In genomic region chr17:58127846-58128245, GRCh38 we compare ENCODE assay signal across 32 cellular contexts. TPM values are rescaled to one million over a fixed set of nuclear protein-coding genes. Genes with fewer than 3 reads are reported as not detected.
"Had no signal": no experiment of that assay in that cellular context is flagged by ENCODE, and none has a peak within 500 bp of the region (broad histone marks: within the 10 kb centered on the region; RNA-seq: fewer than 3 reads in every experiment).

No MANE protein-coding gene starts in this region.

- H3K27me3 ChIP-seq: testis, thyroid gland, upper lobe of left lung, uterus, vagina had no signal

- H3K4me3 ChIP-seq: stomach, suprapubic skin, testis, thoracic aorta, thyroid gland, tibial artery, tibial nerve, transverse colon, upper lobe of left lung, upper lobe of right lung, uterus, vagina had no signal

- H3K4me1 ChIP-seq: stomach, suprapubic skin, testis, thyroid gland, tibial artery, tibial nerve, transverse colon, upper lobe of left lung, upper lobe of right lung, uterus, vagina had no signal

- H3K4me3 Mint-ChIP-seq: stimulated activated effector memory CD8-positive, alpha-beta T cell treated with anti-CD3 and anti-CD28 coated beads, Interleukin-12 subunit alpha, Interleukin-12 subunit beta, amount 100 ng/mL, for 72 hours; stimulated activated memory B cell treated with anti-CD40 and anti-IgM and Interleukin-4, amounts not matched to agents 10 μg/mL and 1 μg/mL and 100 μg/mL, for 72 hours; stimulated activated naive B cell treated with anti-CD40 and anti-IgM and Interleukin-4, amounts not matched to agents 10 μg/mL and 1 μg/mL and 100 μg/mL, for 72 hours; stimulated activated naive CD8-positive, alpha-beta T cell treated with anti-CD3 and anti-CD28 coated beads, Interleukin-15, amount 100 ng/mL, for 72 hours; stimulated activated naive CD8-positive, alpha-beta T cell treated with anti-CD3 and anti-CD28 coated beads, Interleukin-15, Interleukin-2, amounts not matched to agents 100 ng/mL and 50 ng/mL, for 24 hours; type B pancreatic cell had no signal

- FAIRE-seq: urothelium cell line had no signal

- H3K4me1 Mint-ChIP-seq: stimulated activated effector memory CD8-positive, alpha-beta T cell treated with anti-CD3 and anti-CD28 coated beads, Interleukin-12 subunit alpha, Interleukin-12 subunit beta, amount 100 ng/mL, for 72 hours; stimulated activated memory B cell treated with anti-CD40 and anti-IgM and Interleukin-4, amounts not matched to agents 10 μg/mL and 1 μg/mL and 100 μg/mL, for 72 hours; stimulated activated naive B cell treated with anti-CD40 and anti-IgM and Interleukin-4, amounts not matched to agents 10 μg/mL and 1 μg/mL and 100 μg/mL, for 72 hours; stimulated activated naive CD8-positive, alpha-beta T cell treated with anti-CD3 and anti-CD28 coated beads, Interleukin-15, amount 100 ng/mL, for 72 hours had no signal

- ATAC-seq: stimulated activated effector memory CD8-positive, alpha-beta T cell treated with anti-CD3 and anti-CD28 coated beads, Interleukin-12 subunit alpha, Interleukin-12 subunit beta, amount 100 ng/mL, for 72 hours; stimulated activated memory B cell treated with anti-CD40 and anti-IgM and Interleukin-4, amounts not matched to agents 10 μg/mL and 1 μg/mL and 100 μg/mL, for 72 hours; stimulated activated naive B cell treated with anti-CD40 and anti-IgM and Interleukin-4, amounts not matched to agents 10 μg/mL and 1 μg/mL and 100 μg/mL, for 72 hours; stimulated activated naive CD8-positive, alpha-beta T cell treated with anti-CD3 and anti-CD28 coated beads, Interleukin-15, amount 100 ng/mL, for 72 hours; stimulated activated naive CD8-positive, alpha-beta T cell treated with anti-CD3 and anti-CD28 coated beads, Interleukin-15, Interleukin-2, amounts not matched to agents 100 U/mL and 50 U/mL, for 24 hours; upper lobe of right lung had no signal

- H3K9me3 Mint-ChIP-seq: stimulated activated effector memory CD8-positive, alpha-beta T cell treated with anti-CD3 and anti-CD28 coated beads, Interleukin-12 subunit alpha, Interleukin-12 subunit beta, amount 100 ng/mL, for 72 hours; stimulated activated memory B cell treated with anti-CD40 and anti-IgM and Interleukin-4, amounts not matched to agents 10 μg/mL and 1 μg/mL and 100 μg/mL, for 72 hours; stimulated activated naive B cell treated with anti-CD40 and anti-IgM and Interleukin-4, amounts not matched to agents 10 μg/mL and 1 μg/mL and 100 μg/mL, for 72 hours; stimulated activated naive CD8-positive, alpha-beta T cell treated with anti-CD3 and anti-CD28 coated beads, Interleukin-15, amount 100 ng/mL, for 72 hours; stimulated activated naive CD8-positive, alpha-beta T cell treated with anti-CD3 and anti-CD28 coated beads, Interleukin-15, Interleukin-2, amounts not matched to agents 100 ng/mL and 50 ng/mL, for 24 hours; type B pancreatic cell had no signal

- DNase-seq: stimulated activated CD4-positive, alpha-beta T cell treated with anti-CD3 and anti-CD28 coated beads, Interleukin-2, amount 100 ng/mL, for 48 hours; stimulated activated CD4-positive, alpha-beta T cell treated with anti-CD3 and anti-CD28 coated beads, Interleukin-4, amount 100 ng/mL, for 1 hour; stimulated activated CD4-positive, alpha-beta T cell treated with anti-CD3 and anti-CD28 coated beads, Interleukin-4, amount 100 ng/mL, for 24 hours; stimulated activated CD8-positive, alpha-beta memory T cell treated with anti-CD3 and anti-CD28 coated beads, Interleukin-4, amount 100 ng/mL, for 48 hours; stimulated activated naive B cell treated with anti-CD40 and anti-IgM and Interleukin-4, amounts not matched to agents 10 μg/mL and 1 μg/mL and 100 μg/mL, for 72 hours; stimulated activated naive CD4-positive, alpha-beta T cell; stimulated activated naive CD4-positive, alpha-beta T cell treated with Interleukin-2 at 50 U/mL for 16 hours; stimulated activated naive CD8-positive, alpha-beta T cell treated with anti-CD3 and anti-CD28 coated beads, Interleukin-15, amount 100 ng/mL, for 72 hours; stimulated activated naive CD8-positive, alpha-beta T cell treated with anti-CD3 and anti-CD28 coated beads, Interleukin-15, Interleukin-2, amounts not matched to agents 100 U/mL and 50 U/mL, for 24 hours; stomach; substantia nigra; testis; thyroid gland; tibial artery; transverse colon; trophoblast cell; upper lobe of left lung; upper lobe of right lung; uterus had no signal

- H3K27ac Mint-ChIP-seq: stimulated activated effector memory CD8-positive, alpha-beta T cell treated with anti-CD3 and anti-CD28 coated beads, Interleukin-12 subunit alpha, Interleukin-12 subunit beta, amount 100 ng/mL, for 72 hours; stimulated activated memory B cell treated with anti-CD40 and anti-IgM and Interleukin-4, amounts not matched to agents 10 μg/mL and 1 μg/mL and 100 μg/mL, for 72 hours; stimulated activated naive B cell treated with anti-CD40 and anti-IgM and Interleukin-4, amounts not matched to agents 10 μg/mL and 1 μg/mL and 100 μg/mL, for 72 hours; stimulated activated naive CD8-positive, alpha-beta T cell treated with anti-CD3 and anti-CD28 coated beads, Interleukin-15, amount 100 ng/mL, for 72 hours; stimulated activated naive CD8-positive, alpha-beta T cell treated with anti-CD3 and anti-CD28 coated beads, Interleukin-15, Interleukin-2, amounts not matched to agents 100 ng/mL and 50 ng/mL, for 24 hours; type B pancreatic cell had no signal

- H3K36me3 ChIP-seq: stomach, suprapubic skin, thoracic aorta, thyroid gland, tibial artery, tibial nerve, transverse colon, upper lobe of left lung, upper lobe of right lung, uterus, vagina had no signal

- H3K27ac ChIP-seq: stomach, suprapubic skin, testis, thoracic aorta, thyroid gland, tibial artery, tibial nerve, transverse colon, upper lobe of left lung, upper lobe of right lung, uterus, vagina had no signal

- H3K9me3 ChIP-seq: stomach, suprapubic skin, testis, thoracic aorta, thyroid gland, tibial artery, tibial nerve, transverse colon, upper lobe of left lung, upper lobe of right lung, uterus, vagina had no signal

- H3K36me3 Mint-ChIP-seq: stimulated activated effector memory CD8-positive, alpha-beta T cell treated with anti-CD3 and anti-CD28 coated beads, Interleukin-12 subunit alpha, Interleukin-12 subunit beta, amount 100 ng/mL, for 72 hours; stimulated activated memory B cell treated with anti-CD40 and anti-IgM and Interleukin-4, amounts not matched to agents 10 μg/mL and 1 μg/mL and 100 μg/mL, for 72 hours; stimulated activated naive B cell treated with anti-CD40 and anti-IgM and Interleukin-4, amounts not matched to agents 10 μg/mL and 1 μg/mL and 100 μg/mL, for 72 hours; type B pancreatic cell had no signal

- H3K27me3 Mint-ChIP-seq: stimulated activated naive CD8-positive, alpha-beta T cell treated with anti-CD3 and anti-CD28 coated beads, Interleukin-15, amount 100 ng/mL, for 72 hours had no signal

RNA-seq across cellular contexts. Expression of gene OR4D1, which starts 20.3 kb away (rescaled TPM):
- total RNA-seq: stomach, subcutaneous adipose tissue, suprapubic skin, thoracic aorta, thyroid gland, tibial nerve, transverse colon, upper lobe of left lung, upper lobe of right lung, ureter, urinary bladder, uterus, vagina had no signal
- polyA plus RNA-seq: urinary bladder had no signal

RNA-seq across cellular contexts. Expression of gene OR4D2, which starts 38.9 kb away (rescaled TPM):
- total RNA-seq: stomach, subcutaneous adipose tissue, suprapubic skin, temporal lobe, testis, thoracic aorta, thyroid gland, tibial nerve, transverse colon, upper lobe of left lung, upper lobe of right lung, ureter, urinary bladder, uterus, vagina had no signal
- polyA plus RNA-seq: stomach, urinary bladder had no signal
